In genomic region chr22:31825513-31825912, GRCh38 we compare ENCODE assay signal across 24 cellular contexts.
"Had no signal": no experiment of that assay in that cellular context is flagged by ENCODE, and none has a peak within 500 bp of the region (broad histone marks: within the 10 kb centered on the region; RNA-seq: fewer than 3 reads in every experiment).

No MANE protein-coding gene starts in this region.

- H3K27me3 Mint-ChIP-seq: activated naive CD8-positive, alpha-beta T cell; activated T-cell treated with anti-CD3 and anti-CD28 coated beads, Interleukin-2, amount 50 U/mL, for 24 hours; activated T-helper 17 cell treated with anti-CD3 and anti-CD28 coated beads, Interleukin-2, amount 50 U/mL, for 72 hours; progenitor cell of endocrine pancreas had no signal

- H3K4me2 ChIP-seq: SK-N-SH had no signal

- H3K9me3 Mint-ChIP-seq: activated T-cell treated with anti-CD3 and anti-CD28 coated beads, Interleukin-2, amount 50 U/mL, for 24 hours; activated T-helper 17 cell treated with anti-CD3 and anti-CD28 coated beads, Interleukin-2, amount 50 U/mL, for 72 hours; mesothelial cell of epicardium; natural killer cell; T-helper 2 cell treated with Interferon-gamma antibody and Interleukin-4, amounts not matched to agents 5 μg/mL and 100 μg/mL, for 36 hours had no signal

- H3K27ac Mint-ChIP-seq: activated naive CD8-positive, alpha-beta T cell; activated T-cell treated with anti-CD3 and anti-CD28 coated beads, Interleukin-2, amount 50 U/mL, for 24 hours; activated T-helper 17 cell treated with anti-CD3 and anti-CD28 coated beads, Interleukin-2, amount 50 U/mL, for 72 hours; mesothelial cell of epicardium; natural killer cell; progenitor cell of endocrine pancreas; T-helper 2 cell treated with Interferon-gamma antibody and Interleukin-4, amounts not matched to agents 5 μg/mL and 100 μg/mL, for 36 hours had no signal

- H3K4me1 Mint-ChIP-seq: mesothelial cell of epicardium, natural killer cell had no signal

- DNase-seq: activated CD4-positive, alpha-beta T cell treated with anti-CD3 and anti-CD28 coated beads, Interleukin-2, amount 50 U/mL, for 1 hour; activated CD4-positive, CD25-positive, alpha-beta regulatory T cell treated with anti-CD3 and anti-CD28 coated beads, Interleukin-2, amount 50 U/mL, for 72 hours; activated CD8-positive, alpha-beta memory T cell treated with anti-CD3 and anti-CD28 coated beads for 24 hours; activated CD8-positive, alpha-beta memory T cell treated with anti-CD3 and anti-CD28 coated beads, Interleukin-2, amount 50 U/mL, for 4 hours; activated naive CD4-positive, alpha-beta T cell; activated T-cell treated with anti-CD3 and anti-CD28 coated beads, Interleukin-2, amount 50 U/mL, for 24 hours; adrenal gland; cortex of kidney; heart right ventricle; left lung; natural killer cell; retina; sigmoid colon; SK-N-SH; stimulated activated CD4-positive, alpha-beta T cell treated with anti-CD3 and anti-CD28 coated beads, Interleukin-4, amount 100 ng/mL, for 1 hour; stimulated activated naive CD8-positive, alpha-beta T cell treated with anti-CD3 and anti-CD28 coated beads, Interleukin-15, Interleukin-2, amounts not matched to agents 100 U/mL and 50 U/mL, for 24 hours; thyroid gland; upper lobe of right lung; WERI-Rb-1 had no signal

- H3K4me3 Mint-ChIP-seq: activated naive CD8-positive, alpha-beta T cell; activated T-cell treated with anti-CD3 and anti-CD28 coated beads, Interleukin-2, amount 50 U/mL, for 24 hours; activated T-helper 17 cell treated with anti-CD3 and anti-CD28 coated beads, Interleukin-2, amount 50 U/mL, for 72 hours; mesothelial cell of epicardium; natural killer cell; T-helper 2 cell treated with Interferon-gamma antibody and Interleukin-4, amounts not matched to agents 5 μg/mL and 100 μg/mL, for 36 hours had no signal

- H3K27ac ChIP-seq: adrenal gland, heart right ventricle, left lung, sigmoid colon, thyroid gland, upper lobe of right lung, WERI-Rb-1 had no signal

- H3K4me1 ChIP-seq: upper lobe of right lung had no signal

- H3K27me3 ChIP-seq: adrenal gland, heart right ventricle, left lung, sigmoid colon, thyroid gland, upper lobe of right lung had no signal

- H3K9ac ChIP-seq: SK-N-SH had no signal

- H3K9me3 ChIP-seq: adrenal gland, heart right ventricle, left lung, sigmoid colon, SK-N-SH, thyroid gland, upper lobe of right lung had no signal

- H3K9me2 ChIP-seq: SK-N-SH had no signal

- H3K4me3 ChIP-seq: adrenal gland, heart right ventricle, left lung, sigmoid colon, thyroid gland, upper lobe of right lung had no signal

- ATAC-seq: activated T-helper 17 cell treated with anti-CD3 and anti-CD28 coated beads, Interleukin-2, amount 50 U/mL, for 72 hours; heart right ventricle; left lung; natural killer cell; stimulated activated naive CD8-positive, alpha-beta T cell treated with anti-CD3 and anti-CD28 coated beads, Interleukin-15, Interleukin-2, amounts not matched to agents 100 U/mL and 50 U/mL, for 24 hours; upper lobe of right lung had no signal
